17 cellular contexts compared by ENCODE assay signal in the genomic region with DNA sequence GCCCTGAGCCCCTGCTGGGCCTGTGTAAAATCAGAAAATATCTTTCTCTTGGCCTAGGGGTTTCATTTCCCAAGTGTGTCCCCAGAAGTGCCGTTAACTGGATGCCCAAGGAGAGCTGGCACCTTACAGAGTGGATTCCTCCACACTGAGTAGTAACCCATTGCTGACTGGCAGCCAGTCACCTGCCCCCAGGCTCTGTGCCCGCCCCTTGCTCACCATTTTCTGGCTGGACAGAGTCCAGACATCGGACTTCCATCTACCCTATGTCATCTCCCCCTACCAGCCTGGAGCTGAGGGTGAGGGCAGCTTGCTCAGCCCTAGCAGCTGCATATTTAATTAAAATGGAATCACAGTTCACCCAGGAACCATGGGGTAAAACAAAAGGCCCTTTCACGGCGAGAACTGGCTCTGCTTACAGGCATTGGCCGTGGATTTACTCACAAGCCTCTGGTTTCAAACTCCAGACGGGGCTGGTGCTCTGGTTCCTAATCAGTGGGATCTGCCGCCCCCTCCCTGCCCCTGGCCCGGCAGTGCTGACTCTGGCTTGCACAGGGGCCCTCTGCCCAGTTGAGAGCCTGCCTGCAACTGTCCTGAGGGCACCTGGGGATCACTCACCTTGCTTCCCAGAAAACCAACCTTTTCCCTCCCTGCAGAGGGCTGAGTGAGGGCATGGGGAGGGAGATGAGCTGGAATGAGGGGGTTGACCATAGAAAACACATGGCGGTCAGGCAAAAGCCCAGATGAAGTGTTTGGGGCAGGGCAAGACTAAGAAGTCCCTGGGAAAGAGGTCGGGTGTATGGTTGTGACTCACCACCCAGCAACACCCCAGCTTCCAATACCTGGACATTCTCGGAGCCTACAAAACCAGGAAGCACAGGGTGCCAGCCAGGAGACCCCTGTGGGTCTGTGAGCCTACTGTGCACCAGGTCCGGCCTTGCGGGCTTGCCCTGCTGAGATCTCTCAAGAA.
DNase-seq lines count a peak whose midpoint lies in the region; ATAC-seq, FAIRE-seq and TF ChIP-seq lines count a peak whose summit lies in the region.
"Had no signal": no experiment of that assay in that cellular context is flagged by ENCODE, and none has a peak within 500 bp of the region (broad histone marks: within the 10 kb centered on the region; RNA-seq: fewer than 3 reads in every experiment).

No MANE protein-coding gene starts in this region.

- ATAC-seq in left lobe of liver (peak; percentile 39), omental fat pad (ENCODE audit: low FRiP score) (no peak)

- no peak overlapping the region for H3K27ac Mint-ChIP-seq in astrocyte (ENCODE audit: unreplicated experiment)
- H3K27ac Mint-ChIP-seq: activated B cell treated with CpG ODN at 0.5 μM for 24 hours had no signal

- TF ChIP-seq CTCF in BE2C (IDR thresholded peaks at IDR 0.05; ENCODE audit: low read depth, low read length): no peak
- no peak for TF ChIP-seq CTCF in astrocyte (IDR thresholded peaks at IDR 0.05; ENCODE audit: insufficient read depth, low read depth, low read length)
- TF ChIP-seq CTCF in foreskin fibroblast (IDR thresholded peaks at IDR 0.05; ENCODE audit: low read depth, low read length): no peak
- no peak for TF ChIP-seq CTCF in omental fat pad (IDR thresholded peaks at IDR 0.05)

- peaks cover 2% of the 10 kb centered on the region for H3K36me3 Mint-ChIP-seq in astrocyte (ENCODE audit: low read depth, unreplicated experiment)

- FAIRE-seq in astrocyte (lab: Jason Lieb, UNC): no peak
- no peak for FAIRE-seq in HTR-8/SVneo (lab: Jason Lieb, UNC)

- H3K9me3 ChIP-seq in BE2C (no peaks in the 10 kb centered on the region), astrocyte (ENCODE audit: insufficient read depth, low read depth, low read length) (no peaks in the 10 kb centered on the region), HAP-1 (no peaks in the 10 kb centered on the region)
- H3K9me3 ChIP-seq: esophagus muscularis mucosa, left ventricle myocardium inferior, vagina had no signal

- H3K4me1 Mint-ChIP-seq in astrocyte (ENCODE audit: low read depth, unreplicated experiment): peaks cover 13% of the 10 kb centered on the region

- H3K4me3 ChIP-seq in BE2C (ENCODE audit: low read depth, low read length) (no peak overlapping the region), astrocyte (ENCODE audit: insufficient read depth, low read depth, low read length) (no peak overlapping the region), foreskin fibroblast (ENCODE audit: low read depth in 1 of 2, low read length in 2 of 2) (no peak overlapping the region), HAP-1 (no peak overlapping the region)
- H3K4me3 ChIP-seq: esophagus muscularis mucosa, left ventricle myocardium inferior, vagina had no signal

- H3K4me2 ChIP-seq in astrocyte (ENCODE audit: low read length): peak overlapping the region; percentile 42

- in situ Hi-C loops in HAP-1 (cut with MboI; ENCODE audit: low sequenced_read_pairs): no loop called here

- peak overlapping the region; percentile 40 for H3K27ac ChIP-seq in astrocyte (ENCODE audit: low read depth, low read length)
- H3K27ac ChIP-seq: esophagus muscularis mucosa, left ventricle myocardium inferior, vagina had no signal

- no peaks in the 10 kb centered on the region for H3K36me3 ChIP-seq in BE2C
- H3K36me3 ChIP-seq in astrocyte (ENCODE audit: insufficient read depth, low read length): no peaks in the 10 kb centered on the region
- H3K36me3 ChIP-seq in HAP-1 (replicated peaks): no peaks in the 10 kb centered on the region
- H3K36me3 ChIP-seq: esophagus muscularis mucosa, left ventricle myocardium inferior, vagina had no signal

- no peaks in the 10 kb centered on the region for H3K4me1 ChIP-seq in BE2C
- H3K4me1 ChIP-seq in astrocyte (ENCODE audit: insufficient read depth, low read length): peaks cover 17% of the 10 kb centered on the region
- no peaks in the 10 kb centered on the region for H3K4me1 ChIP-seq in HAP-1
- H3K4me1 ChIP-seq: vagina had no signal

- H3K4me3 Mint-ChIP-seq in astrocyte (ENCODE audit: unreplicated experiment): no peak overlapping the region
- H3K4me3 Mint-ChIP-seq: activated B cell treated with CpG ODN at 0.5 μM for 24 hours had no signal

- no peak overlapping the region for H3K9ac ChIP-seq in astrocyte (ENCODE audit: low read length)

- DNase-seq in BE2C (peak; percentile 43), M059J (ENCODE audit: low read depth) (peak; percentile 85), astrocyte (ENCODE audit: low read depth) (peak; percentile 30), left lobe of liver (ENCODE audit: low spot score) (no peak), HTR-8/SVneo (ENCODE audit: insufficient read length, low spot score) (no peak), foreskin fibroblast (no peak), omental fat pad (ENCODE audit: low spot score) (no peak), HAP-1 (ENCODE audit: low spot score in 2 of 2) (no peak)
- DNase-seq: activated B cell treated with CpG ODN at 0.5 μM for 24 hours, aorta, COR-L47, left ventricle myocardium inferior, naive B cell, NCI-H1417 treated with DMSO at 0.1 percent for 48 hours, retina had no signal

- no peaks in the 10 kb centered on the region for H3K79me2 ChIP-seq in astrocyte (ENCODE audit: insufficient read depth, low read length)

- H3K27me3 ChIP-seq in BE2C (no peaks in the 10 kb centered on the region), astrocyte (ENCODE audit: insufficient read depth, low read length) (peaks cover 20% of the 10 kb centered on the region), HAP-1 (ENCODE audit: low read depth) (peaks cover 4% of the 10 kb centered on the region)
- H3K27me3 ChIP-seq: vagina had no signal

- H2AFZ ChIP-seq in astrocyte (ENCODE audit: low read depth, low read length): no peak overlapping the region

- no peaks in the 10 kb centered on the region for H4K20me1 ChIP-seq in astrocyte (ENCODE audit: insufficient read depth, low read length)

- no peaks in the 10 kb centered on the region for H3K9me3 Mint-ChIP-seq in astrocyte (ENCODE audit: unreplicated experiment)
- H3K9me3 Mint-ChIP-seq: activated B cell treated with CpG ODN at 0.5 μM for 24 hours had no signal

- H3K27me3 Mint-ChIP-seq in astrocyte (ENCODE audit: low read depth, unreplicated experiment): peaks cover 71% of the 10 kb centered on the region
- H3K27me3 Mint-ChIP-seq: activated B cell treated with CpG ODN at 0.5 μM for 24 hours had no signal

Comparison
In these comparisons a context has a peak if more than half of its experiments do, and no peak if none do; other contexts are left out.
1. DNase-seq: peak in BE2C (single experiment), M059J (single experiment) and astrocyte (single experiment); none in left lobe of liver (single experiment), HTR-8/SVneo (single experiment), foreskin fibroblast (0 of 2), omental fat pad (single experiment) and HAP-1 (0 of 2).